10 cellular contexts compared by ENCODE assay signal in genomic region chr12:122982963-122983788, GRCh38. TPM values are rescaled to one million over a fixed set of nuclear protein-coding genes. Genes with fewer than 3 reads are reported as not detected.
A peak's percentile ranks its signal among the peaks of the same experiment; 100 is the strongest.
DNase-seq lines count a peak whose midpoint lies in the region; ATAC-seq and TF ChIP-seq lines count a peak whose summit lies in the region.
"Had no signal": no experiment of that assay in that cellular context is flagged by ENCODE, and none has a peak within 500 bp of the region (broad histone marks: within the 10 kb centered on the region; RNA-seq: fewer than 3 reads in every experiment).

No MANE protein-coding gene starts in this region.

- ATAC-seq in heart left ventricle (no peak), left cardiac atrium (no peak), GM18873 (IDR thresholded peaks at IDR 0.05; ENCODE audit: low FRiP score, unreplicated experiment) (no peak), HG02610 (IDR thresholded peaks at IDR 0.05; ENCODE audit: unreplicated experiment) (no peak)
- no peak for ATAC-seq in activated naive CD8-positive, alpha-beta T cell treated with anti-CD3 and anti-CD28 coated beads, Interleukin-2, amount 10 ng/mL, durations not matched to agents 7 days and 5 days (ENCODE audit: low read depth)

- peaks cover 0 to 46% (median 38%) of the 10 kb centered on the region in 9 donors for H3K36me3 ChIP-seq in heart left ventricle

- WGBS in heart left ventricle, 4 donors = 68 to 75% (median 70%) methylated on average over 19 to 21 of the region's 21 CpGs

- intact Hi-C loops in heart left ventricle (cut with DNase I) (loop anchor here in 6 of 10 donors (5.0 to 10.0 kb wide), 6 partner anchors 164 to 254 kb away; partner anchors contain the start of genes MPHOSPH9 (in 3 of the 6), MTRFR (in 3 of the 6) and PITPNM2 (in 3 of the 6)), left cardiac atrium (cut with DNase I) (no loop called here)

- H3K27ac ChIP-seq in heart left ventricle = peak overlapping the region in 10 of 12 donors; percentile 39 to 88 (median 71)

- no peaks in the 10 kb centered on the region for H3K9me3 ChIP-seq in heart left ventricle

- peak overlapping the region; percentile 93 for H3K4me3 Mint-ChIP-seq in activated naive CD8-positive, alpha-beta T cell treated with anti-CD3 and anti-CD28 coated beads, Interleukin-2, amount 10 ng/mL, durations not matched to agents 7 days and 5 days
- peak overlapping the region; percentile 47 for H3K4me3 Mint-ChIP-seq in mesothelial cell of epicardium
- H3K4me3 Mint-ChIP-seq in type B pancreatic cell = peak overlapping the region; percentile 70

- POLR2A ChIA-PET in activated naive CD8-positive, alpha-beta T cell treated with anti-CD3 and anti-CD28 coated beads, Interleukin-2, amount 10 ng/mL, durations not matched to agents 7 days and 5 days (lab: Charles Lee) = interaction anchor here (0.6 to 2.6 kb wide), 4 partner anchors 13 to 535 kb away, joined by 4 to 14 read pairs (median 5); partner anchors contain the start of genes MPHOSPH9 and MTRFR

- peak in 2 of 5 donors; percentile 10 to 54 for DNase-seq in heart left ventricle
- DNase-seq in left cardiac atrium = no peak
- no peak for DNase-seq in activated naive CD8-positive, alpha-beta T cell treated with anti-CD3 and anti-CD28 coated beads, Interleukin-2, amount 10 ng/mL, durations not matched to agents 7 days and 5 days
- DNase-seq in mesothelial cell of epicardium (ENCODE audit: low spot score in 2 of 2, unreplicated experiment in 2 of 2) = no peak
- DNase-seq in type B pancreatic cell (ENCODE audit: extremely low spot score, unreplicated experiment) = no peak
- DNase-seq in SIG-M5 treated with dmso at 0.1 percent for 504 hours (lab: John Stamatoyannopoulos, UW; ENCODE audit: unreplicated experiment) = no peak
- DNase-seq: activated CD8-positive, alpha-beta memory T cell treated with anti-CD3 and anti-CD28 coated beads for 24 hours; NCI-H1105 treated with DMSO at 0.1 percent for 48 hours had no signal

- TF ChIP-seq CTCF in heart left ventricle (IDR thresholded peaks at IDR 0.05) (no peak), mesothelial cell of epicardium (IDR thresholded peaks at IDR 0.05; ENCODE audit: unreplicated experiment) (no peak), type B pancreatic cell (conservative IDR thresholded peaks at IDR 0.05) (no peak)

- H3K9me3 Mint-ChIP-seq in activated naive CD8-positive, alpha-beta T cell treated with anti-CD3 and anti-CD28 coated beads, Interleukin-2, amount 10 ng/mL, durations not matched to agents 7 days and 5 days = no peaks in the 10 kb centered on the region
- H3K9me3 Mint-ChIP-seq in mesothelial cell of epicardium (no peaks in the 10 kb centered on the region), type B pancreatic cell (no peaks in the 10 kb centered on the region)

- H3K4me1 ChIP-seq in heart left ventricle = peaks cover 10 to 62% (median 56%) of the 10 kb centered on the region in 12 donors

- H3K27ac Mint-ChIP-seq in activated naive CD8-positive, alpha-beta T cell treated with anti-CD3 and anti-CD28 coated beads, Interleukin-2, amount 10 ng/mL, durations not matched to agents 7 days and 5 days = peak overlapping the region; percentile 73
- H3K27ac Mint-ChIP-seq in mesothelial cell of epicardium (peak overlapping the region; percentile 67), type B pancreatic cell (peak overlapping the region; percentile 72)

- no peaks in the 10 kb centered on the region for H3K27me3 Mint-ChIP-seq in activated naive CD8-positive, alpha-beta T cell treated with anti-CD3 and anti-CD28 coated beads, Interleukin-2, amount 10 ng/mL, durations not matched to agents 7 days and 5 days
- no peaks in the 10 kb centered on the region for H3K27me3 Mint-ChIP-seq in mesothelial cell of epicardium (ENCODE audit: low read depth)
- H3K27me3 Mint-ChIP-seq in type B pancreatic cell = no peaks in the 10 kb centered on the region

- no peaks in the 10 kb centered on the region for H3K27me3 ChIP-seq in heart left ventricle

- H3K4me1 Mint-ChIP-seq in activated naive CD8-positive, alpha-beta T cell treated with anti-CD3 and anti-CD28 coated beads, Interleukin-2, amount 10 ng/mL, durations not matched to agents 7 days and 5 days = peaks cover 34% of the 10 kb centered on the region
- H3K4me1 Mint-ChIP-seq in mesothelial cell of epicardium = peaks cover 47% of the 10 kb centered on the region
- peaks cover 29% of the 10 kb centered on the region for H3K4me1 Mint-ChIP-seq in type B pancreatic cell (ENCODE audit: unreplicated experiment)

- TF ChIP-seq POLR2A in heart left ventricle (IDR thresholded peaks at IDR 0.05) = no peak

- peaks cover 7% of the 10 kb centered on the region for H3K36me3 Mint-ChIP-seq in activated naive CD8-positive, alpha-beta T cell treated with anti-CD3 and anti-CD28 coated beads, Interleukin-2, amount 10 ng/mL, durations not matched to agents 7 days and 5 days
- no peaks in the 10 kb centered on the region for H3K36me3 Mint-ChIP-seq in mesothelial cell of epicardium
- H3K36me3 Mint-ChIP-seq in type B pancreatic cell = no peaks in the 10 kb centered on the region

- H3K4me3 ChIP-seq in heart left ventricle = no peak overlapping the region

RNA-seq across cellular contexts. Expression of gene ARL6IP4, which starts 2.7 kb away (rescaled TPM):
- total RNA-seq in heart left ventricle (100 to 1,000 TPM; 123 to 236 (median 140) TPM), left cardiac atrium (100 to 1,000 TPM; 159 to 176 TPM), mesothelial cell of epicardium (120 to 133 TPM (median 122 TPM) in 3 replicates), type B pancreatic cell (ENCODE audit: low replicate concordance) (140 and 146 TPM in 2 replicates)
- 100 to 1,000 TPM; 186 to 325 TPM for polyA plus RNA-seq in heart left ventricle
- 100 to 1,000 TPM; 204 to 211 TPM for total RNA-seq in activated naive CD8-positive, alpha-beta T cell treated with anti-CD3 and anti-CD28 coated beads, Interleukin-2, amount 10 ng/mL, durations not matched to agents 7 days and 5 days

RNA-seq across cellular contexts. Expression of gene OGFOD2, which starts 8.1 kb away (rescaled TPM):
- total RNA-seq in heart left ventricle = 10 to 100 TPM in 6 of 9 donors, 1 to 10 TPM in 3; 4.4 to 17.0 (median 12.7) TPM
- polyA plus RNA-seq in heart left ventricle = 10 to 100 TPM; 12.7 to 19.7 TPM
- 10 to 100 TPM; 10.5 to 14.1 TPM for total RNA-seq in left cardiac atrium
- total RNA-seq in activated naive CD8-positive, alpha-beta T cell treated with anti-CD3 and anti-CD28 coated beads, Interleukin-2, amount 10 ng/mL, durations not matched to agents 7 days and 5 days = 10 to 100 TPM; 33.8 to 35.5 TPM
- 13.8 to 15.0 TPM (median 14.9 TPM) in 3 replicates for total RNA-seq in mesothelial cell of epicardium
- total RNA-seq in type B pancreatic cell (ENCODE audit: low replicate concordance) = 17.0 and 24.1 TPM in 2 replicates

RNA-seq across cellular contexts. Expression of gene ABCB9, which starts 16.9 kb away (rescaled TPM):
- 1 to 10 TPM; 3.1 to 8.6 (median 4.7) TPM for total RNA-seq in heart left ventricle
- polyA plus RNA-seq in heart left ventricle = 1 to 10 TPM; 3.1 to 3.3 TPM
- total RNA-seq in left cardiac atrium = 1 to 10 TPM; 5.7 to 5.8 TPM
- total RNA-seq in activated naive CD8-positive, alpha-beta T cell treated with anti-CD3 and anti-CD28 coated beads, Interleukin-2, amount 10 ng/mL, durations not matched to agents 7 days and 5 days = 1 to 10 TPM; 7.0 to 9.2 TPM
- total RNA-seq in mesothelial cell of epicardium = 14.9 to 16.7 TPM (median 16.1 TPM) in 3 replicates
- 6.7 and 9.6 TPM in 2 replicates for total RNA-seq in type B pancreatic cell (ENCODE audit: low replicate concordance)

Comparison
In these comparisons a context has a peak if more than half of its experiments do, and no peak if none do; other contexts are left out.
1. intact Hi-C loops: an anchor here in heart left ventricle (5.0 to 10.0 kb wide); none called in left cardiac atrium.